In the genomic region with DNA sequence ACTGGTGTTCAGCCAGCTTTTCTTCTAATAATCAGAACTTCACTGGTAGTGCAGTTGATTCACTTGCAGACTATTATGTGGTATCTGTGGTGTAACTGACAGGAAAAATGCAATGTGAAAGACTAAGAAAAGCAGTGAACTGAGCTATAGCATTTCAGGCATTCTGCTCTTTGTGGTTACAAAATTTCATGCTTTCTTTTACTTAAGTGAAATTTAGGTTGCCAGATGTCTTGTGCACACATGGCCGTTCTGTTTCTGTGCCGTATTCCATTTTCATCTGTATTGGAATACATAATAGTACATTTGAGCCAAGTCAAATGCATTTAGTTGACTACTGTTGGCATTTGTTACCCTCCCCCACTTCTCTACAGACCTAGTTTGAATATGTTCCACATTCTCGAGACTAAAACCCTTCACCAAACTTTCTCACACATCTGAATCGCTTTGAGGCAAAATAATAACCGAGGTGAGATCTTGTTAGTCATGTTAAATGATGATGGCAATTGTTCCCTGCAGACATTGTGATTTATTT, we compare ENCODE assay signal across 8 cellular contexts. TPM values are rescaled to one million over a fixed set of nuclear protein-coding genes. Genes with fewer than 3 reads are reported as not detected.
DNase-seq lines count a peak whose midpoint lies in the region; ATAC-seq and TF ChIP-seq lines count a peak whose summit lies in the region.
"Had no signal": no experiment of that assay in that cellular context is flagged by ENCODE, and none has a peak within 500 bp of the region (broad histone marks: within the 10 kb centered on the region; RNA-seq: fewer than 3 reads in every experiment).

No MANE protein-coding gene starts in this region.

- ATAC-seq in GM19023 (IDR thresholded peaks at IDR 0.05; ENCODE audit: unreplicated experiment), result peak; percentile 82
- ATAC-seq in HG02938 (IDR thresholded peaks at IDR 0.05; ENCODE audit: unreplicated experiment), result peak; percentile 88
- peak; percentile 53 for ATAC-seq in naive thymus-derived CD4-positive, alpha-beta T cell

- peak overlapping the region in 8 of 10 donors; percentile 46 to 79 (median 66) for H3K4me3 Mint-ChIP-seq in naive thymus-derived CD4-positive, alpha-beta T cell
- H3K4me3 Mint-ChIP-seq in CD14-positive monocyte, result peak overlapping the region in 1 of 2 donors; percentile 84

- H3K9me3 Mint-ChIP-seq in naive thymus-derived CD4-positive, alpha-beta T cell, result peaks cover 0 to 23% (median 2%) of the 10 kb centered on the region in 11 donors
- peaks cover 12 to 21% (median 18%) of the 10 kb centered on the region in 7 donors for H3K9me3 Mint-ChIP-seq in CD14-positive monocyte

- H3K4me3 ChIP-seq in naive thymus-derived CD4-positive, alpha-beta T cell (ENCODE audit: low read length), result no peak overlapping the region

- no peaks in the 10 kb centered on the region for H3K27me3 Mint-ChIP-seq in naive thymus-derived CD4-positive, alpha-beta T cell
- H3K27me3 Mint-ChIP-seq in CD14-positive monocyte (ENCODE audit: low read depth in 3 of 3), result no peaks in the 10 kb centered on the region

- POLR2A ChIA-PET in naive thymus-derived CD4-positive, alpha-beta T cell (lab: Charles Lee), result no interaction called here

- TF ChIP-seq CTCF in CD14-positive monocyte (IDR thresholded peaks at IDR 0.05), result no peak

- peak overlapping the region in 4 of 9 donors; percentile 7 to 82 (median 39) for H3K27ac Mint-ChIP-seq in naive thymus-derived CD4-positive, alpha-beta T cell
- H3K27ac Mint-ChIP-seq in CD14-positive monocyte, result peak overlapping the region in 2 of 7 donors; percentile 15 to 49

- no peaks in the 10 kb centered on the region for H3K36me3 ChIP-seq in naive thymus-derived CD4-positive, alpha-beta T cell (ENCODE audit: control insufficient read depth in 2 of 3, insufficient read depth in 3 of 3, low read length in 3 of 3)

- peaks cover 6 to 33% (median 22%) of the 10 kb centered on the region in 7 donors for H3K4me1 Mint-ChIP-seq in naive thymus-derived CD4-positive, alpha-beta T cell
- peaks cover 40% of the 10 kb centered on the region for H3K4me1 Mint-ChIP-seq in CD14-positive monocyte

- intact Hi-C loops in naive thymus-derived CD4-positive, alpha-beta T cell (cut with micrococcal nuclease), result loop anchor here in 1 of 2 donors (5.0 to 10.0 kb wide), 3 partner anchors 134 to 434 kb away; no protein-coding TSS in a partner anchor
- intact Hi-C loops in CD14-positive monocyte (cut with micrococcal nuclease), result no loop called here

- DNase-seq in SIG-M5 (lab: John Stamatoyannopoulos, UW), result peak; percentile 54
- peak in 3 of 9 donors; percentile 23 to 44 (median 40) for DNase-seq in naive thymus-derived CD4-positive, alpha-beta T cell
- no peak for DNase-seq in CD14-positive monocyte (ENCODE audit: low spot score)
- DNase-seq in midbrain (lab: John Stamatoyannopoulos, UW), result no peak
- DNase-seq in T1000 (lab: John Stamatoyannopoulos, UW), result no peak

- H3K27me3 ChIP-seq in naive thymus-derived CD4-positive, alpha-beta T cell (ENCODE audit: control insufficient read depth in 2 of 2, insufficient read depth in 2 of 2, low read length in 2 of 2), result no peaks in the 10 kb centered on the region

- H3K27ac ChIP-seq in naive thymus-derived CD4-positive, alpha-beta T cell (ENCODE audit: low read depth, low read length), result no peak overlapping the region

- H3K4me1 ChIP-seq in naive thymus-derived CD4-positive, alpha-beta T cell (ENCODE audit: control insufficient read depth in 2 of 2, insufficient read depth in 2 of 2, low read length in 2 of 2), result peaks cover 12 to 13% of the 10 kb centered on the region in 2 donors

- CTCF ChIA-PET in naive thymus-derived CD4-positive, alpha-beta T cell (lab: Charles Lee), result no interaction called here

- H3K9me3 ChIP-seq in naive thymus-derived CD4-positive, alpha-beta T cell (ENCODE audit: control insufficient read depth in 2 of 3, low read length in 3 of 3), result no peaks in the 10 kb centered on the region

- H3K36me3 Mint-ChIP-seq in naive thymus-derived CD4-positive, alpha-beta T cell, result peaks cover 0 to 32% (median 0%) of the 10 kb centered on the region in 5 donors
- peaks cover 0 to 5% of the 10 kb centered on the region in 2 donors for H3K36me3 Mint-ChIP-seq in CD14-positive monocyte

RNA-seq across cellular contexts. Expression of a gene that starts 8.2 kb away (rescaled TPM):
- not detected for total RNA-seq in naive thymus-derived CD4-positive, alpha-beta T cell
- polyA plus RNA-seq in naive thymus-derived CD4-positive, alpha-beta T cell, result not detected
- polyA plus RNA-seq in CD14-positive monocyte, result not detected
- total RNA-seq: pulmonary artery endothelial cell had no signal
